ENCODE assay signal across 16 cellular contexts in genomic region chr22:40249286-40249685, GRCh38.
"Had no signal": no experiment of that assay in that cellular context is flagged by ENCODE, and none has a peak within 500 bp of the region (broad histone marks: within the 10 kb centered on the region; RNA-seq: fewer than 3 reads in every experiment).

No MANE protein-coding gene starts in this region.

- ATAC-seq: activated CD8-positive, alpha-beta memory T cell treated with anti-CD3 and anti-CD28 coated beads, Interleukin-2, amount 10 ng/mL, durations not matched to agents 7 days and 5 days; body of pancreas; gastroesophageal sphincter; pancreas had no signal

- H3K4me3 ChIP-seq: body of pancreas, gastroesophageal sphincter, pancreas, stomach, thoracic aorta had no signal

- DNase-seq: activated CD8-positive, alpha-beta memory T cell treated with anti-CD3 and anti-CD28 coated beads, Interleukin-2, amount 10 ng/mL, durations not matched to agents 7 days and 5 days; activated naive CD4-positive, alpha-beta T cell treated with anti-CD3 and anti-CD28 coated beads for 36 hours; amniotic stem cell; body of pancreas; cortex of kidney; effector CD8-positive, alpha-beta T cell; mesendoderm; pancreas; stimulated activated CD4-positive, alpha-beta T cell treated with anti-CD3 and anti-CD28 coated beads, Interleukin-15, amount 100 ng/mL, for 24 hours; stimulated activated CD4-positive, alpha-beta T cell treated with anti-CD3 and anti-CD28 coated beads, Interleukin-4, amount 100 ng/mL, for 24 hours; stomach had no signal

- H3K27me3 Mint-ChIP-seq: activated CD8-positive, alpha-beta memory T cell treated with anti-CD3 and anti-CD28 coated beads, Interleukin-2, amount 10 ng/mL, durations not matched to agents 7 days and 5 days; central memory CD8-positive, alpha-beta T cell had no signal

- H3K4me3 Mint-ChIP-seq: activated CD8-positive, alpha-beta memory T cell treated with anti-CD3 and anti-CD28 coated beads, Interleukin-2, amount 10 ng/mL, durations not matched to agents 7 days and 5 days; activated naive CD4-positive, alpha-beta T cell treated with anti-CD3 and anti-CD28 coated beads for 36 hours; central memory CD8-positive, alpha-beta T cell; neural crest cell; T-helper 2 cell treated with Interferon-gamma antibody and Interleukin-4, amounts not matched to agents 5 μg/mL and 100 μg/mL, for 36 hours had no signal

- H3K9me3 Mint-ChIP-seq: activated naive CD4-positive, alpha-beta T cell treated with anti-CD3 and anti-CD28 coated beads for 36 hours; central memory CD8-positive, alpha-beta T cell; neural crest cell; T-helper 2 cell treated with Interferon-gamma antibody and Interleukin-4, amounts not matched to agents 5 μg/mL and 100 μg/mL, for 36 hours had no signal

- H3K27ac Mint-ChIP-seq: activated CD8-positive, alpha-beta memory T cell treated with anti-CD3 and anti-CD28 coated beads, Interleukin-2, amount 10 ng/mL, durations not matched to agents 7 days and 5 days; activated naive CD4-positive, alpha-beta T cell treated with anti-CD3 and anti-CD28 coated beads for 36 hours; T-helper 2 cell treated with Interferon-gamma antibody and Interleukin-4, amounts not matched to agents 5 μg/mL and 100 μg/mL, for 36 hours had no signal
